1 cellular context compared by ENCODE assay signal in the genomic region with DNA sequence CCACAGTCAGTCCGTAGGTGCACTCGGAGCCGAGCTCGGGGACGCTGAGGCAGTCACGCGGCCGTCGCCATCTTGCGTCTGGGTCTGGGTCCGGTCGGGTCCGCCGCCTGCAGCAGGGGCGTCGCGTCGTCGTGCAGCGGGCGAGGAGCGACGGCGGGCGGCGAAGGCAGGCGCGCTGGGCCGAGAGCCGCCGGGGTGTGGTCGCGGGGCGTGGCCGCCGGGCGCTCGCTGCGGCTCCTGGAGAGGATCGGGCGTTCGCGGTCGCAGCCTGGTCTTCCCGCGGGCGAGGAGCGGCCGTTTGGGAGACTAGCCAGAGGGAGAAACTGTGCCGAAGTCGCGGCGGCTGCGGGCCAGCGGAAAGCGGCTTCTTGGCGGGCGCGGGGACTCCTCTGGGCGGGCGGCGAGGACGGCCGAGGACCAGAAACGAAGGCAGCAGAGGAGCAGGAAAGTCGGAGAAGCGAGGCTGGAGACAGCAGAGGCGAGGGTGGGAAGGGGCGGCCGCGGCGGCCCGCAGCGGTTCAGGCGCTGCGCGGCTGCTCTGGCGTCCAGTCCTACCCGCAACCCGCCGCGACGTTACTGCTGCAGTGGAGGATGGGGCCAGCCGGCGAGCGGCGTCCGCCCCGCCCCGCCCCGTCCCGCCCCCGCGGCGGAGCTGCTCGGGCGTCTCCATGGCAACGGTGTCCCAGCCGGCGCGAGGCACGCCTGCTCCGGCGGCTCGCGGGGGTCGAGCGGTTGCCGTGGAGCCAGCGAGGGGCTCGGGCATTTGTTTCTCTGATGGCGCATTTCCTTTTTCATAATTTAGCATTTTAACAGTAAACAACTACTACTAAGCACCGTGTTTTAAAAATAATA.
TF ChIP-seq lines count a peak whose summit lies in the region.

A gene with protein sequence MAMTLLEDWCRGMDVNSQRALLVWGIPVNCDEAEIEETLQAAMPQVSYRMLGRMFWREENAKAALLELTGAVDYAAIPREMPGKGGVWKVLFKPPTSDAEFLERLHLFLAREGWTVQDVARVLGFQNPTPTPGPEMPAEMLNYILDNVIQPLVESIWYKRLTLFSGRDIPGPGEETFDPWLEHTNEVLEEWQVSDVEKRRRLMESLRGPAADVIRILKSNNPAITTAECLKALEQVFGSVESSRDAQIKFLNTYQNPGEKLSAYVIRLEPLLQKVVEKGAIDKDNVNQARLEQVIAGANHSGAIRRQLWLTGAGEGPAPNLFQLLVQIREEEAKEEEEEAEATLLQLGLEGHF (minus strand): TSS at position 581 of the 852 bp plus-strand sequence. CDS start 745 bp downstream, outside the sequence.

TF ChIP-seq in HCT116, 20 proteins besides CTCF, POLR2A, EP300 and RAD21 (continued from another document):
- TF ChIP-seq, protein P1, sequence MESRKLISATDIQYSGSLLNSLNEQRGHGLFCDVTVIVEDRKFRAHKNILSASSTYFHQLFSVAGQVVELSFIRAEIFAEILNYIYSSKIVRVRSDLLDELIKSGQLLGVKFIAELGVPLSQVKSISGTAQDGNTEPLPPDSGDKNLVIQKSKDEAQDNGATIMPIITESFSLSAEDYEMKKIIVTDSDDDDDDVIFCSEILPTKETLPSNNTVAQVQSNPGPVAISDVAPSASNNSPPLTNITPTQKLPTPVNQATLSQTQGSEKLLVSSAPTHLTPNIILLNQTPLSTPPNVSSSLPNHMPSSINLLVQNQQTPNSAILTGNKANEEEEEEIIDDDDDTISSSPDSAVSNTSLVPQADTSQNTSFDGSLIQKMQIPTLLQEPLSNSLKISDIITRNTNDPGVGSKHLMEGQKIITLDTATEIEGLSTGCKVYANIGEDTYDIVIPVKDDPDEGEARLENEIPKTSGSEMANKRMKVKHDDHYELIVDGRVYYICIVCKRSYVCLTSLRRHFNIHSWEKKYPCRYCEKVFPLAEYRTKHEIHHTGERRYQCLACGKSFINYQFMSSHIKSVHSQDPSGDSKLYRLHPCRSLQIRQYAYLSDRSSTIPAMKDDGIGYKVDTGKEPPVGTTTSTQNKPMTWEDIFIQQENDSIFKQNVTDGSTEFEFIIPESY (IDR thresholded peaks at IDR 0.05; ENCODE audit: extremely low read depth, insufficient replicate concordance, low read length) = no peak
- TF ChIP-seq, protein P2, sequence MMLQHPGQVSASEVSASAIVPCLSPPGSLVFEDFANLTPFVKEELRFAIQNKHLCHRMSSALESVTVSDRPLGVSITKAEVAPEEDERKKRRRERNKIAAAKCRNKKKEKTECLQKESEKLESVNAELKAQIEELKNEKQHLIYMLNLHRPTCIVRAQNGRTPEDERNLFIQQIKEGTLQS (IDR thresholded peaks at IDR 0.05) = no peak
- TF ChIP-seq POLR2AphosphoS5 (IDR thresholded peaks at IDR 0.05; ENCODE audit: low read depth, low read length) (peak; percentile 91), EGR1 (IDR thresholded peaks at IDR 0.05; ENCODE audit: low read depth) (peak; percentile 88), EZH2phosphoT487 (IDR thresholded peaks at IDR 0.05; ENCODE audit: borderline replicate concordance) (no peak), SIN3A (IDR thresholded peaks at IDR 0.05; ENCODE audit: low read depth) (0 out of 2 replicates have a peak, but pooled peaks have one; percentile 70), TCF7L2 (IDR thresholded peaks at IDR 0.05; ENCODE audit: borderline replicate concordance, extremely low read depth, insufficient read depth, insufficient read length) (no peak), ZFX (IDR thresholded peaks at IDR 0.05) (peak; percentile 80), CBX3 (IDR thresholded peaks at IDR 0.05; ENCODE audit: low read depth) (0 out of 2 replicates have a peak, but pooled peaks have one; percentile 16), JUND (IDR thresholded peaks at IDR 0.05) (0 out of 2 replicates have a peak, but pooled peaks have one; percentile 33), YY1 (IDR thresholded peaks at IDR 0.05; ENCODE audit: extremely low read depth, insufficient replicate concordance, low read depth, low read length) (peak; percentile 77)
- TF ChIP-seq, protein P3, sequence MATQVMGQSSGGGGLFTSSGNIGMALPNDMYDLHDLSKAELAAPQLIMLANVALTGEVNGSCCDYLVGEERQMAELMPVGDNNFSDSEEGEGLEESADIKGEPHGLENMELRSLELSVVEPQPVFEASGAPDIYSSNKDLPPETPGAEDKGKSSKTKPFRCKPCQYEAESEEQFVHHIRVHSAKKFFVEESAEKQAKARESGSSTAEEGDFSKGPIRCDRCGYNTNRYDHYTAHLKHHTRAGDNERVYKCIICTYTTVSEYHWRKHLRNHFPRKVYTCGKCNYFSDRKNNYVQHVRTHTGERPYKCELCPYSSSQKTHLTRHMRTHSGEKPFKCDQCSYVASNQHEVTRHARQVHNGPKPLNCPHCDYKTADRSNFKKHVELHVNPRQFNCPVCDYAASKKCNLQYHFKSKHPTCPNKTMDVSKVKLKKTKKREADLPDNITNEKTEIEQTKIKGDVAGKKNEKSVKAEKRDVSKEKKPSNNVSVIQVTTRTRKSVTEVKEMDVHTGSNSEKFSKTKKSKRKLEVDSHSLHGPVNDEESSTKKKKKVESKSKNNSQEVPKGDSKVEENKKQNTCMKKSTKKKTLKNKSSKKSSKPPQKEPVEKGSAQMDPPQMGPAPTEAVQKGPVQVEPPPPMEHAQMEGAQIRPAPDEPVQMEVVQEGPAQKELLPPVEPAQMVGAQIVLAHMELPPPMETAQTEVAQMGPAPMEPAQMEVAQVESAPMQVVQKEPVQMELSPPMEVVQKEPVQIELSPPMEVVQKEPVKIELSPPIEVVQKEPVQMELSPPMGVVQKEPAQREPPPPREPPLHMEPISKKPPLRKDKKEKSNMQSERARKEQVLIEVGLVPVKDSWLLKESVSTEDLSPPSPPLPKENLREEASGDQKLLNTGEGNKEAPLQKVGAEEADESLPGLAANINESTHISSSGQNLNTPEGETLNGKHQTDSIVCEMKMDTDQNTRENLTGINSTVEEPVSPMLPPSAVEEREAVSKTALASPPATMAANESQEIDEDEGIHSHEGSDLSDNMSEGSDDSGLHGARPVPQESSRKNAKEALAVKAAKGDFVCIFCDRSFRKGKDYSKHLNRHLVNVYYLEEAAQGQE (IDR thresholded peaks at IDR 0.05; ENCODE audit: low read depth) = no peak
- TF ChIP-seq, protein P4, sequence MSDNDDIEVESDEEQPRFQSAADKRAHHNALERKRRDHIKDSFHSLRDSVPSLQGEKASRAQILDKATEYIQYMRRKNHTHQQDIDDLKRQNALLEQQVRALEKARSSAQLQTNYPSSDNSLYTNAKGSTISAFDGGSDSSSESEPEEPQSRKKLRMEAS (IDR thresholded peaks at IDR 0.05) = peak; percentile 83
